1 cellular context compared by ENCODE assay signal in the genomic region with DNA sequence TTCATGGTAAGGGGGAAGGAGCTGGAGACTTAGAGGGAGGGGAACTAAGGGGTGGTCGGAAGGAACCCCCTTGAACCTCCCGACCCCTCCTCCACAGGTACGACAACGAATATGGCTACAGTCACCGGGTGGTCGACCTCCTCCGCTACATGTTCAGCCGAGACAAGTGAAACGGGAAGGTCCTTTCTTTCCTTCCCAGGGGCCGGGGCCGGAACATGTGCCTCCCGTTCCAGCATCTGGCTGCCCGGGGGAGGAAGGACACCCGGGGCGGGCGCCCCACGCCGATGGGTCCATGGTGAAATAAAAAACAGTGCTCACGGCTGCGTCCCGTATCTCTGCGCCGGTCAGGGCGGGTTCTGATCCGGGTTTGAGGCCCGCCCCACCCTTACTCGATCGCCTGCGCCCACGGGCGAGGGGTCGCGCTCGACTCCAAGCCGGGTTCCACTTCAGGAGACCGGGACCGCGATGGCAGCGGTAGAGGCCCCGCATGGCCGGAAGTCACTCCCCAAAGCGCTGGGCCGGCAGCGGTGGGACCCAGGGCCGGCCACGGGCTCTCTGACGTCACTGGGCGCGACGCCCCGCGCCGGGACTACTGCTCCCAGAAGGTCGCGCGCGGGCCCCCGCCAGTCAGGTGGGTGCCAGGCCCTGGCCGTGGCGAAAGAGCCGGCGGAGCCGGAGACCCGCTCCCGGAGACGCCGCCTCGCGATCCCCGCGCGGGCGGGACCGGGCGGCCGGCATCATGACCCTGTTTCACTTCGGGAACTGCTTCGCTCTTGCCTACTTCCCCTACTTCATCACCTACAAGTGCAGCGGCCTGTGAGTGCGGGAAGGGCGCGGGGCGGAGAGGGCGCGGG.
TF ChIP-seq lines count a peak whose summit lies in the region.

A gene with protein sequence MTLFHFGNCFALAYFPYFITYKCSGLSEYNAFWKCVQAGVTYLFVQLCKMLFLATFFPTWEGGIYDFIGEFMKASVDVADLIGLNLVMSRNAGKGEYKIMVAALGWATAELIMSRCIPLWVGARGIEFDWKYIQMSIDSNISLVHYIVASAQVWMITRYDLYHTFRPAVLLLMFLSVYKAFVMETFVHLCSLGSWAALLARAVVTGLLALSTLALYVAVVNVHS (plus strand): TSS at position 626 of the 854 bp plus-strand sequence. CDS start 114 bp downstream, at position 740.

TF ChIP-seq in K562, 482 proteins besides CTCF, POLR2A, EP300 and RAD21 (continued from another document and continues in another):
- no peak for TF ChIP-seq POLR2H (tag; IDR thresholded peaks at IDR 0.05; ENCODE audit: low read depth)
- no peak; the same call in 1 of the 2 replicates for TF ChIP-seq E2F3 (CRISPR knock-in tag; IDR thresholded peaks at IDR 0.05)
- no peak for TF ChIP-seq RFX5 (IDR thresholded peaks at IDR 0.05; ENCODE audit: low read depth, low read length)
- TF ChIP-seq CBX5 (IDR thresholded peaks at IDR 0.05; ENCODE audit: borderline replicate concordance, low read depth), result no peak
- TF ChIP-seq HLTF (IDR thresholded peaks at IDR 0.05), result 0 out of 2 replicates have a peak, but pooled peaks have one; percentile 10
- no peak for TF ChIP-seq FOXA1 (IDR thresholded peaks at IDR 0.05; ENCODE audit: borderline replicate concordance)
- no peak for TF ChIP-seq FOSL1 (tag; conservative IDR thresholded peaks at IDR 0.05)
- TF ChIP-seq, protein P1, sequence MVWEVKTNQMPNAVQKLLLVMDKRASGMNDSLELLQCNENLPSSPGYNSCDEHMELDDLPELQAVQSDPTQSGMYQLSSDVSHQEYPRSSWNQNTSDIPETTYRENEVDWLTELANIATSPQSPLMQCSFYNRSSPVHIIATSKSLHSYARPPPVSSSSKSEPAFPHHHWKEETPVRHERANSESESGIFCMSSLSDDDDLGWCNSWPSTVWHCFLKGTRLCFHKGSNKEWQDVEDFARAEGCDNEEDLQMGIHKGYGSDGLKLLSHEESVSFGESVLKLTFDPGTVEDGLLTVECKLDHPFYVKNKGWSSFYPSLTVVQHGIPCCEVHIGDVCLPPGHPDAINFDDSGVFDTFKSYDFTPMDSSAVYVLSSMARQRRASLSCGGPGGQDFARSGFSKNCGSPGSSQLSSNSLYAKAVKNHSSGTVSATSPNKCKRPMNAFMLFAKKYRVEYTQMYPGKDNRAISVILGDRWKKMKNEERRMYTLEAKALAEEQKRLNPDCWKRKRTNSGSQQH (CRISPR knock-in tag; IDR thresholded peaks at IDR 0.05), result no peak
- peak; percentile 92 for TF ChIP-seq EP400 (IDR thresholded peaks at IDR 0.05)
- no peak for TF ChIP-seq GABPB2 (CRISPR knock-in tag; conservative IDR thresholded peaks at IDR 0.05)
- no peak for TF ChIP-seq ZFPM2 (CRISPR knock-in tag; IDR thresholded peaks at IDR 0.05)
- no peak for TF ChIP-seq ZFP36 (IDR thresholded peaks at IDR 0.05; ENCODE audit: low read depth, low read length, partially characterized antibody)
- peak; percentile 61 for TF ChIP-seq RBBP5 (IDR thresholded peaks at IDR 0.05; ENCODE audit: borderline replicate concordance, insufficient read depth, low read length, poor library complexity, severe bottlenecking)
- TF ChIP-seq KAT8 (IDR thresholded peaks at IDR 0.05; ENCODE audit: low read depth), result no peak
- TF ChIP-seq, protein P2, sequence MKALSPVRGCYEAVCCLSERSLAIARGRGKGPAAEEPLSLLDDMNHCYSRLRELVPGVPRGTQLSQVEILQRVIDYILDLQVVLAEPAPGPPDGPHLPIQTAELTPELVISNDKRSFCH (CRISPR knock-in tag; IDR thresholded peaks at IDR 0.05), result no peak
- TF ChIP-seq, protein P2 (tag; IDR thresholded peaks at IDR 0.05), result no peak
- TF ChIP-seq NR3C1 (CRISPR knock-in tag; IDR thresholded peaks at IDR 0.05), result no peak
- TF ChIP-seq, protein P3, sequence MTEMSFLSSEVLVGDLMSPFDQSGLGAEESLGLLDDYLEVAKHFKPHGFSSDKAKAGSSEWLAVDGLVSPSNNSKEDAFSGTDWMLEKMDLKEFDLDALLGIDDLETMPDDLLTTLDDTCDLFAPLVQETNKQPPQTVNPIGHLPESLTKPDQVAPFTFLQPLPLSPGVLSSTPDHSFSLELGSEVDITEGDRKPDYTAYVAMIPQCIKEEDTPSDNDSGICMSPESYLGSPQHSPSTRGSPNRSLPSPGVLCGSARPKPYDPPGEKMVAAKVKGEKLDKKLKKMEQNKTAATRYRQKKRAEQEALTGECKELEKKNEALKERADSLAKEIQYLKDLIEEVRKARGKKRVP (CRISPR knock-in tag; IDR thresholded peaks at IDR 0.05), result no peak
- TF ChIP-seq ZNF282 (CRISPR knock-in tag; IDR thresholded peaks at IDR 0.05), result no peak
- TF ChIP-seq, protein P4, sequence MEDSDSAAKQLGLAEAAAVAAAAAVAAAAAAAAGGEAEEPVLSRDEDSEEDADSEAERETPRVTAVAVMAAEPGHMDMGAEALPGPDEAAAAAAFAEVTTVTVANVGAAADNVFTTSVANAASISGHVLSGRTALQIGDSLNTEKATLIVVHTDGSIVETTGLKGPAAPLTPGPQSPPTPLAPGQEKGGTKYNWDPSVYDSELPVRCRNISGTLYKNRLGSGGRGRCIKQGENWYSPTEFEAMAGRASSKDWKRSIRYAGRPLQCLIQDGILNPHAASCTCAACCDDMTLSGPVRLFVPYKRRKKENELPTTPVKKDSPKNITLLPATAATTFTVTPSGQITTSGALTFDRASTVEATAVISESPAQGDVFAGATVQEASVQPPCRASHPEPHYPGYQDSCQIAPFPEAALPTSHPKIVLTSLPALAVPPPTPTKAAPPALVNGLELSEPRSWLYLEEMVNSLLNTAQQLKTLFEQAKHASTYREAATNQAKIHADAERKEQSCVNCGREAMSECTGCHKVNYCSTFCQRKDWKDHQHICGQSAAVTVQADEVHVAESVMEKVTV (CRISPR knock-in tag; IDR thresholded peaks at IDR 0.05), result no peak
- TF ChIP-seq, protein P5, sequence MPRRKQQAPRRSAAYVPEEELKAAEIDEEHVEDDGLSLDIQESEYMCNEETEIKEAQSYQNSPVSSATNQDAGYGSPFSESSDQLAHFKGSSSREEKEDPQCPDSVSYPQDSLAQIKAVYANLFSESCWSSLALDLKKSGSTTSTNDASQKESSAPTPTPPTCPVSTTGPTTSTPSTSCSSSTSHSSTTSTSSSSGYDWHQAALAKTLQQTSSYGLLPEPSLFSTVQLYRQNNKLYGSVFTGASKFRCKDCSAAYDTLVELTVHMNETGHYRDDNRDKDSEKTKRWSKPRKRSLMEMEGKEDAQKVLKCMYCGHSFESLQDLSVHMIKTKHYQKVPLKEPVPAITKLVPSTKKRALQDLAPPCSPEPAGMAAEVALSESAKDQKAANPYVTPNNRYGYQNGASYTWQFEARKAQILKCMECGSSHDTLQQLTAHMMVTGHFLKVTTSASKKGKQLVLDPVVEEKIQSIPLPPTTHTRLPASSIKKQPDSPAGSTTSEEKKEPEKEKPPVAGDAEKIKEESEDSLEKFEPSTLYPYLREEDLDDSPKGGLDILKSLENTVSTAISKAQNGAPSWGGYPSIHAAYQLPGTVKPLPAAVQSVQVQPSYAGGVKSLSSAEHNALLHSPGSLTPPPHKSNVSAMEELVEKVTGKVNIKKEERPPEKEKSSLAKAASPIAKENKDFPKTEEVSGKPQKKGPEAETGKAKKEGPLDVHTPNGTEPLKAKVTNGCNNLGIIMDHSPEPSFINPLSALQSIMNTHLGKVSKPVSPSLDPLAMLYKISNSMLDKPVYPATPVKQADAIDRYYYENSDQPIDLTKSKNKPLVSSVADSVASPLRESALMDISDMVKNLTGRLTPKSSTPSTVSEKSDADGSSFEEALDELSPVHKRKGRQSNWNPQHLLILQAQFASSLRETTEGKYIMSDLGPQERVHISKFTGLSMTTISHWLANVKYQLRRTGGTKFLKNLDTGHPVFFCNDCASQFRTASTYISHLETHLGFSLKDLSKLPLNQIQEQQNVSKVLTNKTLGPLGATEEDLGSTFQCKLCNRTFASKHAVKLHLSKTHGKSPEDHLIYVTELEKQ (CRISPR knock-in tag; IDR thresholded peaks at IDR 0.05), result no peak
- peak; percentile 64; the same call in 1 of the 2 replicates for TF ChIP-seq CBX1 (IDR thresholded peaks at IDR 0.05; ENCODE audit: low read depth)
- TF ChIP-seq CBFA2T3 (IDR thresholded peaks at IDR 0.05), result no peak
- TF ChIP-seq, protein P6, sequence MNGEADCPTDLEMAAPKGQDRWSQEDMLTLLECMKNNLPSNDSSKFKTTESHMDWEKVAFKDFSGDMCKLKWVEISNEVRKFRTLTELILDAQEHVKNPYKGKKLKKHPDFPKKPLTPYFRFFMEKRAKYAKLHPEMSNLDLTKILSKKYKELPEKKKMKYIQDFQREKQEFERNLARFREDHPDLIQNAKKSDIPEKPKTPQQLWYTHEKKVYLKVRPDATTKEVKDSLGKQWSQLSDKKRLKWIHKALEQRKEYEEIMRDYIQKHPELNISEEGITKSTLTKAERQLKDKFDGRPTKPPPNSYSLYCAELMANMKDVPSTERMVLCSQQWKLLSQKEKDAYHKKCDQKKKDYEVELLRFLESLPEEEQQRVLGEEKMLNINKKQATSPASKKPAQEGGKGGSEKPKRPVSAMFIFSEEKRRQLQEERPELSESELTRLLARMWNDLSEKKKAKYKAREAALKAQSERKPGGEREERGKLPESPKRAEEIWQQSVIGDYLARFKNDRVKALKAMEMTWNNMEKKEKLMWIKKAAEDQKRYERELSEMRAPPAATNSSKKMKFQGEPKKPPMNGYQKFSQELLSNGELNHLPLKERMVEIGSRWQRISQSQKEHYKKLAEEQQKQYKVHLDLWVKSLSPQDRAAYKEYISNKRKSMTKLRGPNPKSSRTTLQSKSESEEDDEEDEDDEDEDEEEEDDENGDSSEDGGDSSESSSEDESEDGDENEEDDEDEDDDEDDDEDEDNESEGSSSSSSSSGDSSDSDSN (IDR thresholded peaks at IDR 0.05; ENCODE audit: borderline replicate concordance in 1 of 2, low read depth in 2 of 2, low read length in 2 of 2), result peak in 1 of 2 experiments; percentile 78; a peak in 1 of 4 replicates
- TF ChIP-seq NELFE (IDR thresholded peaks at IDR 0.05; ENCODE audit: insufficient read depth, insufficient read length), result no peak
- TF ChIP-seq PRMT5 (CRISPR knock-in tag; IDR thresholded peaks at IDR 0.05), result peak; percentile 39; the same call in 1 of the 2 replicates
- TF ChIP-seq DNMT1 (IDR thresholded peaks at IDR 0.05), result no peak
- TF ChIP-seq BRD4 (IDR thresholded peaks at IDR 0.05), result 0 out of 2 replicates have a peak, but pooled peaks have one; percentile 26
- TF ChIP-seq ZBTB8A (IDR thresholded peaks at IDR 0.05; ENCODE audit: partially characterized antibody), result no peak
- TF ChIP-seq, protein P7, sequence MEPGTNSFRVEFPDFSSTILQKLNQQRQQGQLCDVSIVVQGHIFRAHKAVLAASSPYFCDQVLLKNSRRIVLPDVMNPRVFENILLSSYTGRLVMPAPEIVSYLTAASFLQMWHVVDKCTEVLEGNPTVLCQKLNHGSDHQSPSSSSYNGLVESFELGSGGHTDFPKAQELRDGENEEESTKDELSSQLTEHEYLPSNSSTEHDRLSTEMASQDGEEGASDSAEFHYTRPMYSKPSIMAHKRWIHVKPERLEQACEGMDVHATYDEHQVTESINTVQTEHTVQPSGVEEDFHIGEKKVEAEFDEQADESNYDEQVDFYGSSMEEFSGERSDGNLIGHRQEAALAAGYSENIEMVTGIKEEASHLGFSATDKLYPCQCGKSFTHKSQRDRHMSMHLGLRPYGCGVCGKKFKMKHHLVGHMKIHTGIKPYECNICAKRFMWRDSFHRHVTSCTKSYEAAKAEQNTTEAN (CRISPR knock-in tag; IDR thresholded peaks at IDR 0.05), result no peak
- TF ChIP-seq HOXB6 (CRISPR knock-in tag; IDR thresholded peaks at IDR 0.05; ENCODE audit: borderline replicate concordance), result no peak
- TF ChIP-seq, protein P8, sequence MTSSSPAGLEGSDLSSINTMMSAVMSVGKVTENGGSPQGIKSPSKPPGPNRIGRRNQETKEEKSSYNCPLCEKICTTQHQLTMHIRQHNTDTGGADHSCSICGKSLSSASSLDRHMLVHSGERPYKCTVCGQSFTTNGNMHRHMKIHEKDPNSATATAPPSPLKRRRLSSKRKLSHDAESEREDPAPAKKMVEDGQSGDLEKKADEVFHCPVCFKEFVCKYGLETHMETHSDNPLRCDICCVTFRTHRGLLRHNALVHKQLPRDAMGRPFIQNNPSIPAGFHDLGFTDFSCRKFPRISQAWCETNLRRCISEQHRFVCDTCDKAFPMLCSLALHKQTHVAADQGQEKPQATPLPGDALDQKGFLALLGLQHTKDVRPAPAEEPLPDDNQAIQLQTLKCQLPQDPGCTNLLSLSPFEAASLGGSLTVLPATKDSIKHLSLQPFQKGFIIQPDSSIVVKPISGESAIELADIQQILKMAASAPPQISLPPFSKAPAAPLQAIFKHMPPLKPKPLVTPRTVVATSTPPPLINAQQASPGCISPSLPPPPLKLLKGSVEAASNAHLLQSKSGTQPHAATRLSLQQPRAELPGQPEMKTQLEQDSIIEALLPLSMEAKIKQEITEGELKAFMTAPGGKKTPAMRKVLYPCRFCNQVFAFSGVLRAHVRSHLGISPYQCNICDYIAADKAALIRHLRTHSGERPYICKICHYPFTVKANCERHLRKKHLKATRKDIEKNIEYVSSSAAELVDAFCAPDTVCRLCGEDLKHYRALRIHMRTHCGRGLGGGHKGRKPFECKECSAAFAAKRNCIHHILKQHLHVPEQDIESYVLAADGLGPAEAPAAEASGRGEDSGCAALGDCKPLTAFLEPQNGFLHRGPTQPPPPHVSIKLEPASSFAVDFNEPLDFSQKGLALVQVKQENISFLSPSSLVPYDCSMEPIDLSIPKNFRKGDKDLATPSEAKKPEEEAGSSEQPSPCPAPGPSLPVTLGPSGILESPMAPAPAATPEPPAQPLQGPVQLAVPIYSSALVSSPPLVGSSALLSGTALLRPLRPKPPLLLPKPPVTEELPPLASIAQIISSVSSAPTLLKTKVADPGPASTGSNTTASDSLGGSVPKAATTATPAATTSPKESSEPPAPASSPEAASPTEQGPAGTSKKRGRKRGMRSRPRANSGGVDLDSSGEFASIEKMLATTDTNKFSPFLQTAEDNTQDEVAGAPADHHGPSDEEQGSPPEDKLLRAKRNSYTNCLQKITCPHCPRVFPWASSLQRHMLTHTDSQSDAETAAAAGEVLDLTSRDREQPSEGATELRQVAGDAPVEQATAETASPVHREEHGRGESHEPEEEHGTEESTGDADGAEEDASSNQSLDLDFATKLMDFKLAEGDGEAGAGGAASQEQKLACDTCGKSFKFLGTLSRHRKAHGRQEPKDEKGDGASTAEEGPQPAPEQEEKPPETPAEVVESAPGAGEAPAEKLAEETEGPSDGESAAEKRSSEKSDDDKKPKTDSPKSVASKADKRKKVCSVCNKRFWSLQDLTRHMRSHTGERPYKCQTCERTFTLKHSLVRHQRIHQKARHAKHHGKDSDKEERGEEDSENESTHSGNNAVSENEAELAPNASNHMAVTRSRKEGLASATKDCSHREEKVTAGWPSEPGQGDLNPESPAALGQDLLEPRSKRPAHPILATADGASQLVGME (CRISPR knock-in tag; IDR thresholded peaks at IDR 0.05), result peak; percentile 42; the same call in 1 of the 2 replicates
- TF ChIP-seq ETV1 (tag; conservative IDR thresholded peaks at IDR 0.05; ENCODE audit: low read depth), result peak; percentile 88
- TF ChIP-seq ILK (tag; IDR thresholded peaks at IDR 0.05; ENCODE audit: borderline replicate concordance, low read depth), result no peak
- TF ChIP-seq, protein P9, sequence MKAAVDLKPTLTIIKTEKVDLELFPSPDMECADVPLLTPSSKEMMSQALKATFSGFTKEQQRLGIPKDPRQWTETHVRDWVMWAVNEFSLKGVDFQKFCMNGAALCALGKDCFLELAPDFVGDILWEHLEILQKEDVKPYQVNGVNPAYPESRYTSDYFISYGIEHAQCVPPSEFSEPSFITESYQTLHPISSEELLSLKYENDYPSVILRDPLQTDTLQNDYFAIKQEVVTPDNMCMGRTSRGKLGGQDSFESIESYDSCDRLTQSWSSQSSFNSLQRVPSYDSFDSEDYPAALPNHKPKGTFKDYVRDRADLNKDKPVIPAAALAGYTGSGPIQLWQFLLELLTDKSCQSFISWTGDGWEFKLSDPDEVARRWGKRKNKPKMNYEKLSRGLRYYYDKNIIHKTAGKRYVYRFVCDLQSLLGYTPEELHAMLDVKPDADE (conservative IDR thresholded peaks at IDR 0.05; ENCODE audit: control insufficient read depth, low read depth, low read length), result peak; percentile 96
